Comparison of ENCODE assay signal across 1 cellular context in the genomic region with DNA sequence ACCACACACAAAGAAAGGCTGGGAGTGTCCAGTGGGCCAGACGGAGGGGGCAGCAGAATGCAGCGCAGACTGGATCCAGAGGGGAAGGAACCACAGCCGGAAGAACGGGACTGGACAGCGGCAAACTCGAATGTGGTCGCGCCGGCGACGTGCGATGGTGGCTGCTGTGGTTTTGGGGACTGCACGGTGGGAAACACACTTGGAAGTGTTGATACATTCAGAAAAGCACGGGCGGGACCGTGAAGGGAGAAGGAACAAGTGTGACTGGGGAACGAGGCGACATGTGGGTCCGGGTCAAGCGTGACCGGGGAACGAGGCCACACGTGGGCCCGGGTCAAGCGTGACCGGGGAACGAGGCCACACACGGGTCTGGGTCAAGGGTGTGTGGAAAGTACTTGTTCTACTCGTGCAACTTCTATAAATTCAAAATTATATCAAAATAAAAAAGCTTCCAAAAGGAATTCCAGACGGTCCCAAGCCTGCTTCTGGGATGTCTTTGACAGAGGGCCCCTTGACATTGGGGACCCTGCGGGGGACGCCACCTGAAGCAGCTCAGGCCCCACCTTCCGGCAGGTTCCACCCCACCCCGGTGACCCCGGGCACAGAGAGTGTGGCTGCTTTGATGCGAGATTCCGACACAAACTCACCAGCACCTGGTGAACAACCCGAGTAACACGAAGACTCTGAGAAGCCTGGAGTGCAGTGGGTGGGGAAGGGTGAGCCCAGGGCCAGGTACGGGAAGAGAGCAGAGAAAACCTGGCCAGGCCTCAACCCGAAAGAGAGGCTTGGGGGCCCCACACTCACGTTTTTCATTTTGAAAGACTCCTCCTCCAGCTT.
TF ChIP-seq lines count a peak whose summit lies in the region.

No MANE protein-coding gene starts in this region.

TF ChIP-seq in HEK293, 187 proteins besides CTCF, POLR2A, EP300 and RAD21 (continued from another document):
- TF ChIP-seq, protein P1, sequence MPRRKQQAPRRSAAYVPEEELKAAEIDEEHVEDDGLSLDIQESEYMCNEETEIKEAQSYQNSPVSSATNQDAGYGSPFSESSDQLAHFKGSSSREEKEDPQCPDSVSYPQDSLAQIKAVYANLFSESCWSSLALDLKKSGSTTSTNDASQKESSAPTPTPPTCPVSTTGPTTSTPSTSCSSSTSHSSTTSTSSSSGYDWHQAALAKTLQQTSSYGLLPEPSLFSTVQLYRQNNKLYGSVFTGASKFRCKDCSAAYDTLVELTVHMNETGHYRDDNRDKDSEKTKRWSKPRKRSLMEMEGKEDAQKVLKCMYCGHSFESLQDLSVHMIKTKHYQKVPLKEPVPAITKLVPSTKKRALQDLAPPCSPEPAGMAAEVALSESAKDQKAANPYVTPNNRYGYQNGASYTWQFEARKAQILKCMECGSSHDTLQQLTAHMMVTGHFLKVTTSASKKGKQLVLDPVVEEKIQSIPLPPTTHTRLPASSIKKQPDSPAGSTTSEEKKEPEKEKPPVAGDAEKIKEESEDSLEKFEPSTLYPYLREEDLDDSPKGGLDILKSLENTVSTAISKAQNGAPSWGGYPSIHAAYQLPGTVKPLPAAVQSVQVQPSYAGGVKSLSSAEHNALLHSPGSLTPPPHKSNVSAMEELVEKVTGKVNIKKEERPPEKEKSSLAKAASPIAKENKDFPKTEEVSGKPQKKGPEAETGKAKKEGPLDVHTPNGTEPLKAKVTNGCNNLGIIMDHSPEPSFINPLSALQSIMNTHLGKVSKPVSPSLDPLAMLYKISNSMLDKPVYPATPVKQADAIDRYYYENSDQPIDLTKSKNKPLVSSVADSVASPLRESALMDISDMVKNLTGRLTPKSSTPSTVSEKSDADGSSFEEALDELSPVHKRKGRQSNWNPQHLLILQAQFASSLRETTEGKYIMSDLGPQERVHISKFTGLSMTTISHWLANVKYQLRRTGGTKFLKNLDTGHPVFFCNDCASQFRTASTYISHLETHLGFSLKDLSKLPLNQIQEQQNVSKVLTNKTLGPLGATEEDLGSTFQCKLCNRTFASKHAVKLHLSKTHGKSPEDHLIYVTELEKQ (tag by site-specific recombination; IDR thresholded peaks at IDR 0.05; ENCODE audit: borderline replicate concordance): no peak
- TF ChIP-seq ZNF394 (tag by site-specific recombination; IDR thresholded peaks at IDR 0.05; ENCODE audit: borderline replicate concordance): 0 out of 2 replicates have a peak, but pooled peaks have one; percentile 21
